ENCODE assay signal across 10 cellular contexts in the genomic region with DNA sequence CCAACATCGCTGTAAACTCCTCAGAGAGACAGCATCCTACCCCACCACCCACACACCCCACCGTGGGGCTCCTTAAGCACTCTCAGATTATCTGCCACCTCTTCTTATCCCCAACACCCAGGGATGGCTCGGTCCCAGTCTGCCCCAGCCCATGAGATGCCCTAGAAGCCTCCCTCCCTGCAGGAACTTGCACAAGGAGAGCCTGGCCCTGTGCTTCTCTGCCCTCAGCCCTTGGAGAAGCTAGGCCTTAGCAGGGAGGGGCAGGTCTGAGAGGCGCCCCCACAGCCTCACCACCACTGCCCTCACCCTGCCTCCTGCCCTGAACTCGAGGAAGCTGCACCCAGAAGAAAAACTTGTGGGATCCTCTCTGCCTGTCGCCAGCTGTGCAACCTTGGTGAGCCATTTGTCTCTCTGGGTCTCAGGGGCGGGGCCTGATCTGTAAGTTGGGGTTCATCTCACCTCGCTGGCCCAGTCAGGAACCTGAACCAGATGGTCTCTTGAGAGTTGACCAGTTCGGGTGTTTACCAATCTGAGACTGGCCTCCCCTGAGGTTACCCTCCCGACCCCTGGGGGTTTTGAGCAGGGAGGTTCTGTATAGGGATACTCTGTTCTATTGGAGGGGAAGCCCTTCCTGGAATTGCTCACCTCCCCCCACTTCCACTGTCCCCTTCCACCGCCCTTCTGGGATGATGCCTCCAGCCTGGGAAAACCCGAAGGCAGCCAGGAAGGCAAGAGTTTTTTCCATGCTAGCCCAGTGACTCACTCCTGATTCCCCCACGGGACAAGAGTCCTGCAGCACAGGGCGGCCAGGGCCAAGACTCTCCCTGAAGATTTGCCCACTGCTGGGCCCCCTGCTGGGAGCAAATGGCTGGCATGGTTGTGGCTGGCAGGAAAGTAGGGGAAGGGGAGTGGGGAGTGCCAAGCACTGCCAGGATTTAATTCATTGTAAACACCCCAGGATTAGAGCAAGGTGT. TPM values are rescaled to one million over a fixed set of nuclear protein-coding genes. Genes with fewer than 3 reads are reported as not detected.
DNase-seq lines count a peak whose midpoint lies in the region; ATAC-seq, FAIRE-seq and TF ChIP-seq lines count a peak whose summit lies in the region.
"Had no signal": no experiment of that assay in that cellular context is flagged by ENCODE, and none has a peak within 500 bp of the region (broad histone marks: within the 10 kb centered on the region; RNA-seq: fewer than 3 reads in every experiment).

A gene with protein sequence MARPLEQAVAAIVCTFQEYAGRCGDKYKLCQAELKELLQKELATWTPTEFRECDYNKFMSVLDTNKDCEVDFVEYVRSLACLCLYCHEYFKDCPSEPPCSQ (minus strand): TSS at position 537 of the 974 bp plus-strand sequence. CDS start 773 bp downstream, outside the sequence.

- no peaks in the 10 kb centered on the region for H3K36me3 Mint-ChIP-seq in astrocyte (ENCODE audit: low read depth, unreplicated experiment)

- no peaks in the 10 kb centered on the region for H3K27me3 Mint-ChIP-seq in astrocyte (ENCODE audit: low read depth, unreplicated experiment)

- ATAC-seq in HG03442 (IDR thresholded peaks at IDR 0.05; ENCODE audit: unreplicated experiment) (no peak), HG02970 (IDR thresholded peaks at IDR 0.05; ENCODE audit: low FRiP score, unreplicated experiment) (no peak)

- peak within 1 kb of the TSS; percentile 62 for H3K4me2 ChIP-seq in astrocyte (ENCODE audit: low read length)

- peak; percentile 40 to 69 for TF ChIP-seq EP300 in tibial nerve (IDR thresholded peaks at IDR 0.05)

- H3K27ac Mint-ChIP-seq in astrocyte (ENCODE audit: unreplicated experiment), result peak within 1 kb of the TSS; percentile 88

- H3K4me3 Mint-ChIP-seq in astrocyte (ENCODE audit: unreplicated experiment), result peak within 1 kb of the TSS; percentile 70

- H3K9me3 Mint-ChIP-seq in astrocyte (ENCODE audit: unreplicated experiment), result no peaks in the 10 kb centered on the region

- H3K9me3 ChIP-seq in astrocyte (ENCODE audit: insufficient read depth, low read depth, low read length) (no peaks in the 10 kb centered on the region), tibial nerve (no peaks in the 10 kb centered on the region)
- H3K9me3 ChIP-seq: right lobe of liver had no signal

- H3K4me3 ChIP-seq in astrocyte (ENCODE audit: insufficient read depth, low read depth, low read length), result no peak within 1 kb of the TSS
- no peak within 1 kb of the TSS for H3K4me3 ChIP-seq in kidney epithelial cell (ENCODE audit: low read depth, low read length)
- no peak within 1 kb of the TSS for H3K4me3 ChIP-seq in tibial nerve
- H3K4me3 ChIP-seq: right lobe of liver had no signal

- H4K20me1 ChIP-seq in astrocyte (ENCODE audit: insufficient read depth, low read length), result no peaks in the 10 kb centered on the region

- H3K27ac ChIP-seq in astrocyte (ENCODE audit: low read depth, low read length), result peak within 1 kb of the TSS; percentile 66
- H3K27ac ChIP-seq in tibial nerve, result peak within 1 kb of the TSS in 3 of 4 donors; percentile 38 to 97 (median 70)
- H3K27ac ChIP-seq: 22Rv1, right lobe of liver had no signal

- in situ Hi-C loops in KBM-7 (cut with MboI; ENCODE audit: low pct_unique_long_range_greater_than_20kb, low sequenced_read_pairs), result loop anchor here (25.0 kb wide), 1 partner anchor 413 kb away; a partner anchor contains a TSS

- peak within 1 kb of the TSS; percentile 69 for H3K9ac ChIP-seq in astrocyte (ENCODE audit: low read length)

- TF ChIP-seq CTCF in astrocyte (IDR thresholded peaks at IDR 0.05; ENCODE audit: insufficient read depth, low read depth, low read length), result no peak
- TF ChIP-seq CTCF in kidney epithelial cell (IDR thresholded peaks at IDR 0.05; ENCODE audit: insufficient read depth, low read length, poor library complexity, severe bottlenecking), result peak; percentile 26
- TF ChIP-seq CTCF in tibial nerve (IDR thresholded peaks at IDR 0.05), result no peak

- peak within 1 kb of the TSS; percentile 62 for H2AFZ ChIP-seq in astrocyte (ENCODE audit: low read depth, low read length)

- H3K27me3 ChIP-seq in astrocyte (ENCODE audit: insufficient read depth, low read length), result no peaks in the 10 kb centered on the region
- no peaks in the 10 kb centered on the region for H3K27me3 ChIP-seq in kidney epithelial cell (ENCODE audit: control insufficient read depth, insufficient read depth, low read length)
- no peaks in the 10 kb centered on the region for H3K27me3 ChIP-seq in tibial nerve
- H3K27me3 ChIP-seq: right lobe of liver had no signal

- no peaks in the 10 kb centered on the region for H3K36me3 ChIP-seq in astrocyte (ENCODE audit: insufficient read depth, low read length)
- no peaks in the 10 kb centered on the region for H3K36me3 ChIP-seq in kidney epithelial cell (ENCODE audit: control insufficient read depth, insufficient read depth, low read length)
- no peaks in the 10 kb centered on the region for H3K36me3 ChIP-seq in tibial nerve
- H3K36me3 ChIP-seq: right lobe of liver had no signal

- FAIRE-seq in astrocyte (lab: Jason Lieb, UNC), result peak; percentile 49

- no peaks in the 10 kb centered on the region for H3K79me2 ChIP-seq in astrocyte (ENCODE audit: insufficient read depth, low read length)

- peaks cover 39% of the 10 kb centered on the region for H3K4me1 ChIP-seq in astrocyte (ENCODE audit: insufficient read depth, low read length)
- peaks cover 0 to 69% (median 49%) of the 10 kb centered on the region in 4 donors for H3K4me1 ChIP-seq in tibial nerve
- H3K4me1 ChIP-seq: right lobe of liver had no signal

- no peak for TF ChIP-seq POLR2A in tibial nerve (IDR thresholded peaks at IDR 0.05)

- DNase-seq in DMS 273 (lab: John Stamatoyannopoulos, UW; ENCODE audit: unreplicated experiment) (peak; percentile 44), DMS 273 treated with DMSO at 0.1 percent for 48 hours (lab: John Stamatoyannopoulos, UW) (no peak), astrocyte (ENCODE audit: low read depth) (peak; percentile 84), kidney epithelial cell (ENCODE audit: low read depth) (peak; percentile 82), tibial nerve (ENCODE audit: low spot score in 2 of 2) (peak; percentile 55 to 67), KBM-7 (no peak)

- 51 to 54% methylated on average over 13 to 14 of the region's 14 CpGs for WGBS in tibial nerve, 2 donors

- peaks cover 69% of the 10 kb centered on the region for H3K4me1 Mint-ChIP-seq in astrocyte (ENCODE audit: low read depth, unreplicated experiment)

RNA-seq across cellular contexts. Expression of the gene that starts here (rescaled TPM):
- total RNA-seq in astrocyte (12.8 and 14.6 TPM in 2 replicates), kidney epithelial cell (5.8 and 12.0 TPM in 2 replicates), tibial nerve (1 to 10 TPM in 2 of 4 donors, not detected in 2; 1.1 to 2.7 TPM)

Comparison
In these comparisons a context has a peak if more than half of its experiments do, and no peak if none do; other contexts are left out.
1. DNase-seq: peak in DMS 273 (single experiment), astrocyte (single experiment), kidney epithelial cell (single experiment) and tibial nerve (2 of 2); none in DMS 273 treated with DMSO at 0.1 percent for 48 hours (single experiment) and KBM-7 (single experiment).